In the genomic region with DNA sequence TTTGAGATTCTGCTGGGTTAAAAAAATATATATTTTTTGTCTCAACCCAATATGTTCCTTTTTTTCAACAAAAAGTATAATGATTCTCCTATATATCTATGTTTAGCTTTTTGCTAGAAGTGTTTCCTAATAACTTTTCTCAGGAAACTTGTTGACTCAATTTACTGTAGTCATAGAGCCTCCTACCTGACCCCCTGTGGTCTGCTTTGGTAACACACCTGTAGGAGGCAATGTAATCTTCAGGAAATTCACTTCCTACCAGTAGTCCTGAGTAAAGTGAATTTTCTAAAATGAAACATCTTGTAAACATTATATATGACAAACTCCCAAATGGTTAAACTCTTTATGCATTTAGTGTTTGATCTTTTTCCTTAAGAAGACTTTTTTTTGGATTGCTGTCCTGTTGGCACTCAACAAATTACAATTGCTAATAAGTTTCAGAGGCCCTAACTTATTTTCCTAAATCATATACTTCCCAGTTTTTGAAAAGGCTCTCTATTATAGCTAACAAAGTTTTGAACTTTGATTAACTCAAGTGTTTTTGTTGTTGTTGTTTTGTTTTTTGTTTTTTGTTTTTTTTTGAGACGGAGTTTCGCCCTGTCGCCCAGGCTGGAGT, we compare ENCODE assay signal across 8 cellular contexts.
DNase-seq lines count a peak whose midpoint lies in the region; ATAC-seq and TF ChIP-seq lines count a peak whose summit lies in the region.

No MANE protein-coding gene starts in this region.

- H3K4me3 ChIP-seq in Panc1 (ENCODE audit: low read depth in 2 of 2, low read length in 2 of 2) (no peak overlapping the region), epithelial cell of esophagus (ENCODE audit: low read length) (no peak overlapping the region), spleen (no peak overlapping the region)

- POLR2A ChIA-PET in Panc1 (lab: Charles Lee): no interaction called here

- H3K27ac ChIP-seq in Panc1 (ENCODE audit: low read length): no peak overlapping the region
- no peak overlapping the region for H3K27ac ChIP-seq in spleen

- TF ChIP-seq CTCF in Panc1 (IDR thresholded peaks at IDR 0.05) (peak; percentile 59; the same call in 1 of the 2 replicates), epithelial cell of esophagus (IDR thresholded peaks at IDR 0.05; ENCODE audit: insufficient read depth, low read depth, low read length, missing control alignments) (peak; percentile 71), spleen (IDR thresholded peaks at IDR 0.05 in 8 of 11, conservative IDR thresholded peaks at IDR 0.05 in 3 of 11) (peak in 8 of 11 experiments; percentile 9 to 62 (median 42))

- intact Hi-C loops in Panc1 (cut with micrococcal nuclease; ENCODE audit: unreplicated experiment): no loop called here
- intact Hi-C loops in spleen (cut with DNase I; ENCODE audit: low total_unique reads): no loop called here

- TF ChIP-seq POLR2A in spleen (IDR thresholded peaks at IDR 0.05): no peak

- CTCF ChIA-PET in Panc1 (lab: Charles Lee): no interaction called here

- WGBS in spleen, 5 donors: 94 to 100% (median 98%) methylated on average over 3 of the region's 3 CpGs

- ATAC-seq in GM19351 (IDR thresholded peaks at IDR 0.05; ENCODE audit: unreplicated experiment) (peak; percentile 65), Panc1 (0 out of 2 replicates have a peak, but pooled peaks have one; percentile 68)

- H3K36me3 ChIP-seq in Panc1 (ENCODE audit: control insufficient read depth, insufficient read depth, low read length) (no peaks in the 10 kb centered on the region), spleen (peaks cover 0 to 5% (median 0%) of the 10 kb centered on the region in 6 donors)

- peak; percentile 13 for DNase-seq in AG20443 (ENCODE audit: low spot score)
- DNase-seq in Panc1 (ENCODE audit: low read depth, low spot score): peak; percentile 25
- DNase-seq in epithelial cell of esophagus (ENCODE audit: low read depth): peak; percentile 71
- DNase-seq in spleen: no peak
- DNase-seq in NCI-H1092 (lab: John Stamatoyannopoulos, UW): no peak
- no peak for DNase-seq in Ammon's horn (ENCODE audit: low spot score)
- no peak for DNase-seq in NCI-H510A treated with DMSO at 0.1 percent for 48 hours (lab: John Stamatoyannopoulos, UW)

- H3K9me3 ChIP-seq in Panc1 (ENCODE audit: control insufficient read depth, insufficient read depth, low read depth, low read length): no peaks in the 10 kb centered on the region
- H3K9me3 ChIP-seq in spleen: no peaks in the 10 kb centered on the region

- H3K27me3 ChIP-seq in Panc1 (ENCODE audit: control insufficient read depth, insufficient read depth, low read length): no peaks in the 10 kb centered on the region
- H3K27me3 ChIP-seq in spleen (replicated peaks in 1 of 7): no peaks in the 10 kb centered on the region

- H3K4me1 ChIP-seq in Panc1 (ENCODE audit: control insufficient read depth, insufficient read depth, low read length) (no peaks in the 10 kb centered on the region), spleen (peaks cover 0 to 3% (median 0%) of the 10 kb centered on the region in 6 donors)

- BruUV-seq in Panc1 (replicated peaks; lab: Mats Ljungman, UMichigan): no TSS peak

- in situ Hi-C loops in Panc1 (cut with HindIII; ENCODE audit: low pct_unique_long_range_greater_than_20kb, low sequenced_read_pairs): no loop called here

Comparison
In these comparisons a context has a peak if more than half of its experiments do, and no peak if none do; other contexts are left out.
1. DNase-seq: peak in AG20443 (single experiment), Panc1 (single experiment) and epithelial cell of esophagus (single experiment); none in spleen (single experiment), NCI-H1092 (single experiment), Ammon's horn (single experiment) and NCI-H510A treated with DMSO at 0.1 percent for 48 hours (single experiment).
2. Peak in every context shown above with its lines, with median percentiles within 50 percentile points of each other: CTCF ChIP-seq.